In the genomic region with DNA sequence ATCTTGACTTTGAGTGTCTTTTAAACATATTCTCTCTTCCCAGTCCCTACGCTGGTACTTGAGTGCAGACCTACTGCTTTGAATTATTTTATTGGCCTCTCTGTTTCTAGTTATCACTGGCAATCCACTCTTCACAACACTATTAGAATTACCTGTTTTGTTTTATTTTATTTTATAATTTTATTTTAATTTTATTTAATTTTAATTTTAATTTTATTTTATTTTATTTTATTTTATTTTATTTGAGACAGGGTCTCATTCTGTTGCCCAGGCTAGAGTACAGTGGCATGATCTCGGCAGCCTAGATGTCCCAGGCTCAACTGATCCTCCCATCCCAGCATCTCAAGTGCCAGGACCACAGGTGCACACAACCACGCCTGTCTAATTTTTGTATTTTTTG, we compare ENCODE assay signal across 21 cellular contexts. TPM values are rescaled to one million over a fixed set of nuclear protein-coding genes. Genes with fewer than 3 reads are reported as not detected.
A peak's percentile ranks its signal among the peaks of the same experiment; 100 is the strongest.
DNase-seq lines count a peak whose midpoint lies in the region; ATAC-seq and TF ChIP-seq lines count a peak whose summit lies in the region.
"Had no signal": no experiment of that assay in that cellular context is flagged by ENCODE, and none has a peak within 500 bp of the region (broad histone marks: within the 10 kb centered on the region; RNA-seq: fewer than 3 reads in every experiment).

No MANE protein-coding gene starts in this region.

- H3K9me3 ChIP-seq in osteoblast (ENCODE audit: low read depth, low read length) (no peaks in the 10 kb centered on the region), gastroesophageal sphincter (no peaks in the 10 kb centered on the region)
- H3K9me3 ChIP-seq: breast epithelium, gastrocnemius medialis had no signal

- TF ChIP-seq POLR2A in gastroesophageal sphincter (IDR thresholded peaks at IDR 0.05) = no peak

- no peak for ATAC-seq in activated CD8-positive, alpha-beta memory T cell treated with anti-CD3 and anti-CD28 coated beads, Interleukin-2, amount 10 ng/mL, durations not matched to agents 7 days and 5 days
- ATAC-seq in gastroesophageal sphincter (no peak), GM18511 (IDR thresholded peaks at IDR 0.05; ENCODE audit: unreplicated experiment) (no peak)
- ATAC-seq: gastrocnemius medialis had no signal

- DNase-seq in activated CD8-positive, alpha-beta memory T cell treated with anti-CD3 and anti-CD28 coated beads, Interleukin-2, amount 10 ng/mL, durations not matched to agents 7 days and 5 days = no peak
- no peak for DNase-seq in activated CD8-positive, alpha-beta memory T cell treated with anti-CD3 and anti-CD28 coated beads, Interleukin-2, amount 50 U/mL, for 4 hours
- no peak for DNase-seq in osteoblast (ENCODE audit: insufficient read length, low spot score, missing footprints)
- DNase-seq in stimulated activated CD4-positive, alpha-beta T cell treated with anti-CD3 and anti-CD28 coated beads, Interleukin-15, amount 100 ng/mL, for 24 hours = no peak
- DNase-seq: activated CD4-positive, alpha-beta T cell treated with anti-CD3 and anti-CD28 coated beads for 1 hour; gastrocnemius medialis; KBM-7; left colon; NCI-H1092; NCI-H524; nucleus accumbens; retina; SIG-M5; stimulated activated naive CD4-positive, alpha-beta T cell treated with Interleukin-2 at 50 U/mL for 16 hours had no signal

- H4K20me1 ChIP-seq in KMS-11 (ENCODE audit: insufficient read depth) (peaks cover 34% of the 10 kb centered on the region), osteoblast (ENCODE audit: insufficient read depth, low read length) (peaks cover 79% of the 10 kb centered on the region)

- no peak overlapping the region for H3K9ac ChIP-seq in KMS-11

- H3K4me3 ChIP-seq in KMS-11 (IDR thresholded peaks at IDR 0.05; ENCODE audit: insufficient read depth, low read depth, low read length) (no peak overlapping the region), osteoblast (ENCODE audit: insufficient read depth, low read length) (no peak overlapping the region), gastroesophageal sphincter (no peak overlapping the region)
- H3K4me3 ChIP-seq: breast epithelium, gastrocnemius medialis had no signal

- TF ChIP-seq CTCF in KMS-11 (conservative IDR thresholded peaks at IDR 0.05; ENCODE audit: low read depth, low read length) (no peak), osteoblast (IDR thresholded peaks at IDR 0.05; ENCODE audit: extremely low read depth, low read depth, low read length) (no peak), gastroesophageal sphincter (IDR thresholded peaks at IDR 0.05) (no peak)

- peak overlapping the region; percentile 72 for H3K27ac Mint-ChIP-seq in activated CD8-positive, alpha-beta memory T cell treated with anti-CD3 and anti-CD28 coated beads, Interleukin-2, amount 10 ng/mL, durations not matched to agents 7 days and 5 days
- peak overlapping the region; percentile 97 for H3K27ac Mint-ChIP-seq in activated naive CD8-positive, alpha-beta T cell
- H3K27ac Mint-ChIP-seq: CD14-positive monocyte, type B pancreatic cell had no signal

- H3K9me3 Mint-ChIP-seq in activated CD8-positive, alpha-beta memory T cell treated with anti-CD3 and anti-CD28 coated beads, Interleukin-2, amount 10 ng/mL, durations not matched to agents 7 days and 5 days (ENCODE audit: low read depth) = no peaks in the 10 kb centered on the region
- no peaks in the 10 kb centered on the region for H3K9me3 Mint-ChIP-seq in activated naive CD8-positive, alpha-beta T cell (ENCODE audit: low read depth)
- H3K9me3 Mint-ChIP-seq: CD14-positive monocyte, type B pancreatic cell had no signal

- peak overlapping the region; percentile 50 for H3K4me3 Mint-ChIP-seq in activated CD8-positive, alpha-beta memory T cell treated with anti-CD3 and anti-CD28 coated beads, Interleukin-2, amount 10 ng/mL, durations not matched to agents 7 days and 5 days
- peak overlapping the region; percentile 75 for H3K4me3 Mint-ChIP-seq in activated naive CD8-positive, alpha-beta T cell
- H3K4me3 Mint-ChIP-seq: CD14-positive monocyte, type B pancreatic cell had no signal

- no peaks in the 10 kb centered on the region for H3K27me3 ChIP-seq in KMS-11 (ENCODE audit: insufficient read depth, low read depth)
- no peaks in the 10 kb centered on the region for H3K27me3 ChIP-seq in osteoblast (ENCODE audit: insufficient read depth, low read length)
- H3K27me3 ChIP-seq in gastroesophageal sphincter = no peaks in the 10 kb centered on the region
- H3K27me3 ChIP-seq: breast epithelium, gastrocnemius medialis had no signal

- CTCF ChIA-PET in activated CD8-positive, alpha-beta memory T cell treated with anti-CD3 and anti-CD28 coated beads, Interleukin-2, amount 10 ng/mL, durations not matched to agents 7 days and 5 days (lab: Charles Lee) = interaction anchor here (2.0 kb wide), 1 partner anchor 7 kb away, joined by 16 read pairs; a partner anchor contains a TSS

- H3K4me1 ChIP-seq in KMS-11 (ENCODE audit: low read depth, poor library complexity, severe bottlenecking) (peaks cover 93% of the 10 kb centered on the region), osteoblast (ENCODE audit: insufficient read depth, low read length) (peaks cover 56% of the 10 kb centered on the region), gastroesophageal sphincter (peaks cover 0 to 17% (median 11%) of the 10 kb centered on the region in 3 donors)
- H3K4me1 ChIP-seq: breast epithelium had no signal

- H3K4me1 Mint-ChIP-seq in activated CD8-positive, alpha-beta memory T cell treated with anti-CD3 and anti-CD28 coated beads, Interleukin-2, amount 10 ng/mL, durations not matched to agents 7 days and 5 days = peaks cover 74% of the 10 kb centered on the region
- peaks cover 80% of the 10 kb centered on the region for H3K4me1 Mint-ChIP-seq in activated naive CD8-positive, alpha-beta T cell (ENCODE audit: low read depth)

- H2AFZ ChIP-seq in KMS-11 (ENCODE audit: low read depth) = no peak overlapping the region
- H2AFZ ChIP-seq in osteoblast (ENCODE audit: low read length) = no peak overlapping the region

- 96 to 97% methylated on average over 3 of the region's 3 CpGs for WGBS in gastroesophageal sphincter (ENCODE audit: low coverage in 1 of 2), 2 donors

- no peaks in the 10 kb centered on the region for H3K36me3 ChIP-seq in KMS-11 (ENCODE audit: insufficient read depth)
- no peaks in the 10 kb centered on the region for H3K36me3 ChIP-seq in osteoblast (ENCODE audit: insufficient read depth, low read length)
- H3K36me3 ChIP-seq in gastroesophageal sphincter = no peaks in the 10 kb centered on the region
- H3K36me3 ChIP-seq: breast epithelium, gastrocnemius medialis had no signal

- H3K27me3 Mint-ChIP-seq in activated CD8-positive, alpha-beta memory T cell treated with anti-CD3 and anti-CD28 coated beads, Interleukin-2, amount 10 ng/mL, durations not matched to agents 7 days and 5 days = no peaks in the 10 kb centered on the region
- no peaks in the 10 kb centered on the region for H3K27me3 Mint-ChIP-seq in activated naive CD8-positive, alpha-beta T cell
- H3K27me3 Mint-ChIP-seq: type B pancreatic cell had no signal

- peak overlapping the region; percentile 69 for H3K4me2 ChIP-seq in KMS-11
- H3K4me2 ChIP-seq in osteoblast (ENCODE audit: insufficient read depth, low read length) = no peak overlapping the region

- H3K79me2 ChIP-seq in KMS-11 (ENCODE audit: insufficient read depth, low read depth) = peaks cover 98% of the 10 kb centered on the region
- H3K79me2 ChIP-seq in osteoblast (ENCODE audit: insufficient read depth, low read length) = peaks cover 100% of the 10 kb centered on the region

- no peak for TF ChIP-seq EP300 in gastroesophageal sphincter (IDR thresholded peaks at IDR 0.05)

- H3K27ac ChIP-seq in KMS-11 (peak overlapping the region; percentile 93; the same call in 1 of the 2 replicates), osteoblast (ENCODE audit: low read depth, low read length) (peak overlapping the region; percentile 34), gastroesophageal sphincter (no peak overlapping the region)
- H3K27ac ChIP-seq: breast epithelium, gastrocnemius medialis had no signal

- H3K36me3 Mint-ChIP-seq in activated CD8-positive, alpha-beta memory T cell treated with anti-CD3 and anti-CD28 coated beads, Interleukin-2, amount 10 ng/mL, durations not matched to agents 7 days and 5 days = peaks cover 47% of the 10 kb centered on the region
- H3K36me3 Mint-ChIP-seq in activated naive CD8-positive, alpha-beta T cell = peaks cover 2% of the 10 kb centered on the region
- H3K36me3 Mint-ChIP-seq: type B pancreatic cell had no signal

RNA-seq across cellular contexts. Expression of a gene that starts 6.8 kb away (rescaled TPM):
- 10 to 100 TPM; 84.9 to 86.1 TPM for total RNA-seq in activated CD8-positive, alpha-beta memory T cell treated with anti-CD3 and anti-CD28 coated beads, Interleukin-2, amount 10 ng/mL, durations not matched to agents 7 days and 5 days
- total RNA-seq in osteoblast = 95.2 and 109 TPM in 2 replicates
- total RNA-seq in gastroesophageal sphincter = 10 to 100 TPM; 14.6 to 31.5 (median 27.3) TPM

Comparison
In these comparisons a context has a peak if more than half of its experiments do, and no peak if none do; other contexts are left out.
1. H3K27ac ChIP-seq: peak in KMS-11 (single experiment) and osteoblast (single experiment); none in gastroesophageal sphincter (0 of 4).